Comparison of ENCODE assay signal across 9 cellular contexts in the genomic region with DNA sequence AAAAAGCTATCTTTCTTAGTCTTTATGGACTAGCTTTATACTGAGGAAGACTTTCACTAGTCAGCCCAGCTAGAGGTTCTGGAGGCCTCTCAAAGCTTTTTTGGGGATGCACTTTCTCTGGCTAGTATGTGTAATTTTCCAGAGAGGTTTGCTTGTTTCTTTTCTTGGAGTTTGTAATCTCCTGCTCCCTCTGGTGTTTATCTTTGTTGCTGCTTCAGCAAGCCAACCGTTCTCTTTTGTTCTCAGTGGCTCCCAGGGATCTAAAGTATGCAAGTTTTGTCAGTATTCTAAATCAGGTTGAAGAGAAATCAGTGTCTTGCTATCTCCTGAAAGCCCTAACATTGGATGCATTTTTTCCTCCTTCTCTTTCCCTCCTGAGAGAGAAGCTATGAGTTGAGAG.
DNase-seq lines count a peak whose midpoint lies in the region; ATAC-seq and TF ChIP-seq lines count a peak whose summit lies in the region.
"Had no signal": no experiment of that assay in that cellular context is flagged by ENCODE, and none has a peak within 500 bp of the region (broad histone marks: within the 10 kb centered on the region; RNA-seq: fewer than 3 reads in every experiment).

No MANE protein-coding gene starts in this region.

- no peak overlapping the region for H3K4me3 ChIP-seq in NT2/D1 (ENCODE audit: insufficient read length, low read depth)
- no peak overlapping the region for H3K4me3 ChIP-seq in retinal pigment epithelial cell (ENCODE audit: low read length)
- H3K4me3 ChIP-seq in prostate gland = no peak overlapping the region
- H3K4me3 ChIP-seq: BLaER1 had no signal

- TF ChIP-seq CTCF in endothelial cell (IDR thresholded peaks at IDR 0.05; ENCODE audit: unreplicated experiment) (no peak), retinal pigment epithelial cell (conservative IDR thresholded peaks at IDR 0.05; ENCODE audit: low read depth, low read length) (peak; percentile 82), prostate gland (IDR thresholded peaks at IDR 0.05) (peak in 1 of 4 experiments; percentile 41)

- no peaks in the 10 kb centered on the region for H3K9me3 ChIP-seq in NT2/D1 (ENCODE audit: insufficient read depth, low read length)
- H3K9me3 ChIP-seq in prostate gland = no peaks in the 10 kb centered on the region
- H3K9me3 ChIP-seq: BLaER1 had no signal

- no peak overlapping the region for H3K27ac Mint-ChIP-seq in endothelial cell (ENCODE audit: unreplicated experiment)

- intact Hi-C loops in prostate gland (cut with DNase I) = no loop called here

- WGBS in prostate gland = 0% methylated on average over 1 of the region's 1 CpG

- H3K4me1 Mint-ChIP-seq in endothelial cell (ENCODE audit: unreplicated experiment) = no peaks in the 10 kb centered on the region

- H3K36me3 ChIP-seq in NT2/D1 (ENCODE audit: insufficient read depth, insufficient read length, low read length) = no peaks in the 10 kb centered on the region
- H3K36me3 ChIP-seq in prostate gland = no peaks in the 10 kb centered on the region
- H3K36me3 ChIP-seq: BLaER1 had no signal

- no peak overlapping the region for H3K27ac ChIP-seq in prostate gland
- H3K27ac ChIP-seq: BLaER1 had no signal

- no peak overlapping the region for H3K4me3 Mint-ChIP-seq in endothelial cell (ENCODE audit: unreplicated experiment)

- ATAC-seq in GM18858 (IDR thresholded peaks at IDR 0.05; ENCODE audit: unreplicated experiment) = no peak

- no peaks in the 10 kb centered on the region for H3K36me3 Mint-ChIP-seq in endothelial cell (ENCODE audit: low read depth, unreplicated experiment)

- H3K9ac ChIP-seq in NT2/D1 (ENCODE audit: insufficient read length, low read depth) = no peak overlapping the region
- H3K9ac ChIP-seq: BLaER1 had no signal

- H3K9me3 Mint-ChIP-seq in endothelial cell (ENCODE audit: unreplicated experiment) = no peaks in the 10 kb centered on the region

- DNase-seq in NCI-H1694 treated with DMSO at 0.1 percent for 48 hours (lab: John Stamatoyannopoulos, UW) (peak; percentile 47), NCI-H1694 (lab: John Stamatoyannopoulos, UW) (no peak), NT2/D1 (ENCODE audit: low read depth, low spot score) (peak; percentile 54), endothelial cell (ENCODE audit: low spot score) (peak; percentile 25), retinal pigment epithelial cell (ENCODE audit: low read depth) (no peak), prostate gland (ENCODE audit: low spot score) (no peak)
- DNase-seq in activated naive CD4-positive, alpha-beta T cell treated with Interleukin-2 at 50 U/mL for 16 hours = no peak

- H3K27me3 Mint-ChIP-seq in endothelial cell (ENCODE audit: unreplicated experiment) = no peaks in the 10 kb centered on the region

- TF ChIP-seq POLR2A in prostate gland (IDR thresholded peaks at IDR 0.05) = no peak

- H3K4me1 ChIP-seq in NT2/D1 (ENCODE audit: insufficient read depth, insufficient read length) (no peaks in the 10 kb centered on the region), prostate gland (replicated peaks) (no peaks in the 10 kb centered on the region)
- H3K4me1 ChIP-seq: BLaER1 had no signal

- H3K27me3 ChIP-seq in NT2/D1 (ENCODE audit: insufficient read depth, insufficient read length) = no peaks in the 10 kb centered on the region
- H3K27me3 ChIP-seq in prostate gland (replicated peaks; ENCODE audit: insufficient read depth) = no peaks in the 10 kb centered on the region
- H3K27me3 ChIP-seq: BLaER1 had no signal

Comparison
In these comparisons a context has a peak if more than half of its experiments do, and no peak if none do; other contexts are left out.
1. DNase-seq: peak in NCI-H1694 treated with DMSO at 0.1 percent for 48 hours (single experiment), NT2/D1 (single experiment) and endothelial cell (single experiment); none in NCI-H1694 (single experiment), retinal pigment epithelial cell (single experiment), prostate gland (single experiment) and activated naive CD4-positive, alpha-beta T cell treated with Interleukin-2 at 50 U/mL for 16 hours (single experiment).